9 cellular contexts compared by ENCODE assay signal in the genomic region with DNA sequence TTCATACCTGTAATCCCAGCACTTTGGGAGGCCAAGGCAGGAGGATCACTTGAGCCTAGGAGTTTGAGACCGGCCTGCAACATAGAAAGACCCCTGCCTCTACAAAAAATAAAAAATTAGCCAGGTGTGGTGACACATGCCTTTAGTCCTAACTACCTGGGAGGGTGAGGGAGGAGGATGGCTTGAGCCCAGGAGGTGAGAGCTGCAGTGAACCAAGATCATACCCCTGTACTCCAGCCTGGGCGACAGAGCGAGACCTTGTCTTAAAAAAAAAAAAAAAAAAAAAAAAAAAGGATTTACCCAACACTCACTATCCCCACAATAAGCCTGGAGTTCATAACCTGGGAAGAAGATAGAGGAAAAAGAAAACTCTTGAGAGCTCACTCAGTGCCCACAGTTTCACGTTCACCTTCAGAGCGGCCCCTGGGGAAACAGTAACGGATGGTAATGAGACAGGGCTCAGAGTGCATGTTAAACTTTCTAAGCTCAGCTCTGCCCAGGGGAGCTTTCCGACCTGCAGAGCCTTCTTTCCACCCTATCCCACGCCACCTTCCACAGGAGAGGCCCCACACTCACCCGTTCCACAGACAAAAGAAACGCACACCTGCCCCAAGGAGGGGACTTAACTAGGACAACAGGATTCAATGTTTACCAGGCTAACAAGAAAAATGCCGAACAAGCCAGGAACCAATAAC.
A peak's percentile ranks its signal among the peaks of the same experiment; 100 is the strongest.
DNase-seq lines count a peak whose midpoint lies in the region; ATAC-seq and TF ChIP-seq lines count a peak whose summit lies in the region.
"Had no signal": no experiment of that assay in that cellular context is flagged by ENCODE, and none has a peak within 500 bp of the region (broad histone marks: within the 10 kb centered on the region; RNA-seq: fewer than 3 reads in every experiment).

No MANE protein-coding gene starts in this region.

- TF ChIP-seq POLR2A in thyroid gland (IDR thresholded peaks at IDR 0.05), result no peak

- H3K9me3 Mint-ChIP-seq in activated CD8-positive, alpha-beta memory T cell treated with anti-CD3 and anti-CD28 coated beads, Interleukin-2, amount 10 ng/mL, durations not matched to agents 7 days and 5 days (ENCODE audit: low read depth), result no peaks in the 10 kb centered on the region
- H3K9me3 Mint-ChIP-seq in activated naive CD8-positive, alpha-beta T cell treated with anti-CD3 and anti-CD28 coated beads for 36 hours, result peaks cover 1% of the 10 kb centered on the region
- H3K9me3 Mint-ChIP-seq in endothelial cell (ENCODE audit: unreplicated experiment), result no peaks in the 10 kb centered on the region

- DNase-seq in activated CD8-positive, alpha-beta memory T cell treated with anti-CD3 and anti-CD28 coated beads, Interleukin-2, amount 10 ng/mL, durations not matched to agents 7 days and 5 days, result no peak
- DNase-seq in activated CD8-positive, alpha-beta memory T cell treated with anti-CD3 and anti-CD28 coated beads, Interleukin-2, amount 50 U/mL, for 48 hours, result no peak
- DNase-seq in activated naive CD8-positive, alpha-beta T cell treated with anti-CD3 and anti-CD28 coated beads for 36 hours, result no peak
- DNase-seq in lower lobe of right lung (no peak), thyroid gland (peak; percentile 55 to 60), endothelial cell (ENCODE audit: low spot score) (no peak), NCI-H510A treated with DMSO at 0.1 percent for 48 hours (lab: John Stamatoyannopoulos, UW) (no peak)
- DNase-seq: NCI-H2107 had no signal

- peaks cover 87% of the 10 kb centered on the region for H3K4me1 ChIP-seq in lower lobe of right lung
- peaks cover 87 to 88% of the 10 kb centered on the region in 2 donors for H3K4me1 ChIP-seq in thyroid gland

- no peak for ATAC-seq in activated CD8-positive, alpha-beta memory T cell treated with anti-CD3 and anti-CD28 coated beads, Interleukin-2, amount 10 ng/mL, durations not matched to agents 7 days and 5 days
- ATAC-seq in lower lobe of right lung (no peak), HG03439 (IDR thresholded peaks at IDR 0.05; ENCODE audit: unreplicated experiment) (no peak)

- H3K4me3 ChIP-seq in lower lobe of right lung (no peak overlapping the region), thyroid gland (replicated peaks in 1 of 3) (no peak overlapping the region)

- H3K27me3 Mint-ChIP-seq in activated CD8-positive, alpha-beta memory T cell treated with anti-CD3 and anti-CD28 coated beads, Interleukin-2, amount 10 ng/mL, durations not matched to agents 7 days and 5 days, result no peaks in the 10 kb centered on the region
- H3K27me3 Mint-ChIP-seq in activated naive CD8-positive, alpha-beta T cell treated with anti-CD3 and anti-CD28 coated beads for 36 hours, result no peaks in the 10 kb centered on the region
- H3K27me3 Mint-ChIP-seq in endothelial cell (ENCODE audit: unreplicated experiment), result peaks cover 1% of the 10 kb centered on the region

- TF ChIP-seq CTCF in lower lobe of right lung (IDR thresholded peaks at IDR 0.05), result no peak
- TF ChIP-seq CTCF in thyroid gland (IDR thresholded peaks at IDR 0.05), result no peak
- no peak for TF ChIP-seq CTCF in endothelial cell (IDR thresholded peaks at IDR 0.05; ENCODE audit: unreplicated experiment)

- WGBS in thyroid gland, 2 donors, result 56 to 61% methylated on average over 11 of the region's 11 CpGs

- H3K36me3 Mint-ChIP-seq in activated CD8-positive, alpha-beta memory T cell treated with anti-CD3 and anti-CD28 coated beads, Interleukin-2, amount 10 ng/mL, durations not matched to agents 7 days and 5 days, result peaks cover 3% of the 10 kb centered on the region
- H3K36me3 Mint-ChIP-seq in activated naive CD8-positive, alpha-beta T cell treated with anti-CD3 and anti-CD28 coated beads for 36 hours, result peaks cover 24% of the 10 kb centered on the region
- H3K36me3 Mint-ChIP-seq in endothelial cell (ENCODE audit: low read depth, unreplicated experiment), result no peaks in the 10 kb centered on the region

- no peak overlapping the region for H3K4me3 Mint-ChIP-seq in activated CD8-positive, alpha-beta memory T cell treated with anti-CD3 and anti-CD28 coated beads, Interleukin-2, amount 10 ng/mL, durations not matched to agents 7 days and 5 days
- H3K4me3 Mint-ChIP-seq in activated naive CD8-positive, alpha-beta T cell treated with anti-CD3 and anti-CD28 coated beads for 36 hours, result no peak overlapping the region
- H3K4me3 Mint-ChIP-seq in endothelial cell (ENCODE audit: unreplicated experiment), result no peak overlapping the region

- H3K27me3 ChIP-seq in lower lobe of right lung (ENCODE audit: low read depth), result no peaks in the 10 kb centered on the region
- H3K27me3 ChIP-seq in thyroid gland, result no peaks in the 10 kb centered on the region

- no peaks in the 10 kb centered on the region for H3K9me3 ChIP-seq in lower lobe of right lung
- no peaks in the 10 kb centered on the region for H3K9me3 ChIP-seq in thyroid gland

- H3K4me1 Mint-ChIP-seq in activated CD8-positive, alpha-beta memory T cell treated with anti-CD3 and anti-CD28 coated beads, Interleukin-2, amount 10 ng/mL, durations not matched to agents 7 days and 5 days, result peaks cover 63% of the 10 kb centered on the region
- peaks cover 76% of the 10 kb centered on the region for H3K4me1 Mint-ChIP-seq in activated naive CD8-positive, alpha-beta T cell treated with anti-CD3 and anti-CD28 coated beads for 36 hours
- no peaks in the 10 kb centered on the region for H3K4me1 Mint-ChIP-seq in endothelial cell (ENCODE audit: unreplicated experiment)

- CTCF ChIA-PET in activated CD8-positive, alpha-beta memory T cell treated with anti-CD3 and anti-CD28 coated beads, Interleukin-2, amount 10 ng/mL, durations not matched to agents 7 days and 5 days (lab: Charles Lee), result interaction anchor here (0.6 to 1.5 kb wide), 2 partner anchors 13 to 423 kb away, joined by 3 to 4 read pairs; no protein-coding TSS in a partner anchor

- H3K27ac ChIP-seq in lower lobe of right lung (peak overlapping the region; percentile 66), thyroid gland (peak overlapping the region; percentile 77 to 84 (median 79))

- H3K27ac Mint-ChIP-seq in activated CD8-positive, alpha-beta memory T cell treated with anti-CD3 and anti-CD28 coated beads, Interleukin-2, amount 10 ng/mL, durations not matched to agents 7 days and 5 days, result peak overlapping the region; percentile 20
- H3K27ac Mint-ChIP-seq in activated naive CD8-positive, alpha-beta T cell treated with anti-CD3 and anti-CD28 coated beads for 36 hours, result peak overlapping the region; percentile 66
- no peak overlapping the region for H3K27ac Mint-ChIP-seq in endothelial cell (ENCODE audit: unreplicated experiment)

- intact Hi-C loops in lower lobe of right lung (cut with DNase I), result no loop called here
- intact Hi-C loops in thyroid gland (cut with DNase I), result loop anchor here (10.0 kb wide), 1 partner anchor 89 kb away; no protein-coding TSS in a partner anchor

- peaks cover 14% of the 10 kb centered on the region for H3K36me3 ChIP-seq in lower lobe of right lung
- H3K36me3 ChIP-seq in thyroid gland, result no peaks in the 10 kb centered on the region

Comparison
In these comparisons a context has a peak if more than half of its experiments do, and no peak if none do; other contexts are left out.
1. DNase-seq: peak in thyroid gland (2 of 2); none in activated CD8-positive, alpha-beta memory T cell treated with anti-CD3 and anti-CD28 coated beads, Interleukin-2, amount 10 ng/mL, durations not matched to agents 7 days and 5 days (single experiment), activated CD8-positive, alpha-beta memory T cell treated with anti-CD3 and anti-CD28 coated beads, Interleukin-2, amount 50 U/mL, for 48 hours (single experiment), activated naive CD8-positive, alpha-beta T cell treated with anti-CD3 and anti-CD28 coated beads for 36 hours (single experiment), lower lobe of right lung (single experiment), endothelial cell (single experiment) and NCI-H510A treated with DMSO at 0.1 percent for 48 hours (single experiment).